Comparison of ENCODE assay signal across 30 cellular contexts in genomic region chr2:15871239-15871783, GRCh38.
DNase-seq lines count a peak whose midpoint lies in the region.
"Had no signal": no experiment of that assay in that cellular context is flagged by ENCODE, and none has a peak within 500 bp of the region (broad histone marks: within the 10 kb centered on the region; RNA-seq: fewer than 3 reads in every experiment).

No MANE protein-coding gene starts in this region.

- peak; percentile 21 for DNase-seq in NCI-H82 (lab: John Stamatoyannopoulos, UW)
- DNase-seq in NCI-H82 treated with DMSO at 0.1 percent for 48 hours (lab: John Stamatoyannopoulos, UW; ENCODE audit: unreplicated experiment), result no peak
- peak; percentile 92 for DNase-seq in SK-N-DZ (ENCODE audit: low spot score)
- no peak for DNase-seq in mesenchymal stem cell
- DNase-seq in NCI-H2227 (lab: John Stamatoyannopoulos, UW; ENCODE audit: unreplicated experiment), result no peak
- DNase-seq in LoVo (ENCODE audit: low spot score), result no peak
- DNase-seq: 8988T; ACHN; AML-193; BE2C; C1 segment of cervical spinal cord; Caco-2; Calu3; CD4-positive, alpha-beta memory T cell; CD4-positive, alpha-beta T cell; CD4-positive, CD25-positive, alpha-beta regulatory T cell; CD8-positive, alpha-beta memory T cell; CD8-positive, alpha-beta T cell; COR-L47; DMS 273 treated with DMSO at 0.1 percent for 48 hours; DMS153; DMS79; DMS79 treated with DMSO at 0.1 percent for 48 hours; DND-41; EL had no signal

- no peak overlapping the region for H2BK120ac ChIP-seq in mesenchymal stem cell (ENCODE audit: low read depth, low read length)

- no peak overlapping the region for H3K23ac ChIP-seq in mesenchymal stem cell (ENCODE audit: low read length in 2 of 2)

- no peak overlapping the region for H3K4ac ChIP-seq in mesenchymal stem cell (ENCODE audit: low read depth in 1 of 2, low read length in 2 of 2)

- no peak overlapping the region for H3K4me3 ChIP-seq in mesenchymal stem cell (ENCODE audit: insufficient read depth in 1 of 2, low read depth in 1 of 2, low read length in 2 of 2)
- H3K4me3 ChIP-seq: A549; BLaER1; BLaER1 treated with 17β-estradiol and CSF1 and Interleukin-3, amounts not matched to agents 10 nM and 100 nM had no signal

- no peaks in the 10 kb centered on the region for H3K27me3 ChIP-seq in mesenchymal stem cell (ENCODE audit: control insufficient read depth in 1 of 2, insufficient read depth in 1 of 2, low read length in 2 of 2)
- H3K27me3 ChIP-seq: BE2C; BLaER1; BLaER1 treated with 17β-estradiol and CSF1 and Interleukin-3, amounts not matched to agents 10 nM and 100 nM had no signal

- no peaks in the 10 kb centered on the region for H3K36me3 ChIP-seq in mesenchymal stem cell (ENCODE audit: control insufficient read depth in 1 of 2, insufficient read depth in 2 of 2, low read depth in 1 of 2, low read length in 2 of 2)
- H3K36me3 ChIP-seq: BE2C; BLaER1; BLaER1 treated with 17β-estradiol and CSF1 and Interleukin-3, amounts not matched to agents 10 nM and 100 nM had no signal

- no peak overlapping the region for H4K91ac ChIP-seq in mesenchymal stem cell (ENCODE audit: low read length)

- no peak overlapping the region for H4K8ac ChIP-seq in mesenchymal stem cell (ENCODE audit: low read length)

- H3K9me3 ChIP-seq in mesenchymal stem cell (ENCODE audit: control insufficient read depth, low read length), result peaks cover 1% of the 10 kb centered on the region
- H3K9me3 ChIP-seq: BE2C, Caco-2 had no signal

- no peak overlapping the region for H3K18ac ChIP-seq in mesenchymal stem cell (ENCODE audit: low read depth in 1 of 2, low read length in 2 of 2)

- H3K79me1 ChIP-seq in mesenchymal stem cell (replicated peaks; ENCODE audit: low read length, poor library complexity, severe bottlenecking), result no peaks in the 10 kb centered on the region

- no peak overlapping the region for H3K14ac ChIP-seq in mesenchymal stem cell (ENCODE audit: low read length in 2 of 2)

- H3K4me2 ChIP-seq in mesenchymal stem cell (ENCODE audit: low read length, poor library complexity, severe bottlenecking), result no peak overlapping the region
- H3K4me2 ChIP-seq: A549; BLaER1; BLaER1 treated with 17β-estradiol and CSF1 and Interleukin-3, amounts not matched to agents 10 nM and 100 nM had no signal

- H3K27ac ChIP-seq in mesenchymal stem cell (ENCODE audit: low read length, poor library complexity, severe bottlenecking), result no peak overlapping the region
- H3K27ac ChIP-seq: 22Rv1; A549; BLaER1; BLaER1 treated with 17β-estradiol and CSF1 and Interleukin-3, amounts not matched to agents 10 nM and 100 nM; C4-2B had no signal

- WGBS in mesenchymal stem cell, result 20% methylated on average over 1 of the region's 3 CpGs

- H2BK5ac ChIP-seq in mesenchymal stem cell (ENCODE audit: low read depth, low read length, poor library complexity, severe bottlenecking), result peak overlapping the region; percentile 37

- H3K4me1 ChIP-seq in mesenchymal stem cell (ENCODE audit: control insufficient read depth, insufficient read depth, low read depth, low read length), result no peaks in the 10 kb centered on the region
- H3K4me1 ChIP-seq: A549; BE2C; BLaER1; BLaER1 treated with 17β-estradiol and CSF1 and Interleukin-3, amounts not matched to agents 10 nM and 100 nM had no signal

- no peak overlapping the region for H2AFZ ChIP-seq in mesenchymal stem cell (ENCODE audit: low read depth, low read length)

- no peak overlapping the region for H2BK12ac ChIP-seq in mesenchymal stem cell (ENCODE audit: low read length in 2 of 2)

- H3K9ac ChIP-seq in mesenchymal stem cell (ENCODE audit: low read length), result no peak overlapping the region
- H3K9ac ChIP-seq: BLaER1; BLaER1 treated with 17β-estradiol and CSF1 and Interleukin-3, amounts not matched to agents 10 nM and 100 nM had no signal

- no peak overlapping the region for H2AK5ac ChIP-seq in mesenchymal stem cell (ENCODE audit: low read length, severe bottlenecking)

- H2BK15ac ChIP-seq in mesenchymal stem cell (ENCODE audit: low read depth, poor library complexity, severe bottlenecking), result no peak overlapping the region

Comparison
In these comparisons a context has a peak if more than half of its experiments do, and no peak if none do; other contexts are left out.
1. DNase-seq: peak in NCI-H82 (single experiment) and SK-N-DZ (single experiment); none in NCI-H82 treated with DMSO at 0.1 percent for 48 hours (single experiment), mesenchymal stem cell (single experiment), NCI-H2227 (single experiment) and LoVo (single experiment).